ENCODE assay signal across 8 cellular contexts in genomic region chr3:121834734-121835709, GRCh38. TPM values are rescaled to one million over a fixed set of nuclear protein-coding genes. Genes with fewer than 3 reads are reported as not detected.
DNase-seq lines count a peak whose midpoint lies in the region; ATAC-seq and TF ChIP-seq lines count a peak whose summit lies in the region.

TSS of gene EAF2 (plus strand) at chr3:121835209. CDS start at chr3:121835286, 77 bp downstream.
TSS of gene IQCB1 (minus strand) at chr3:121835060. CDS start at chr3:121828960, 6,100 bp downstream.

- peaks cover 0 to 16% (median 3%) of the 10 kb centered on the region in 4 donors for H3K4me1 ChIP-seq in liver (ENCODE audit: control insufficient read depth in 4 of 4, insufficient read depth in 4 of 4, low read length in 3 of 4)

- peak within 1 kb of the TSS; percentile 96 to 97 for H3K4me3 Mint-ChIP-seq in CD14-positive monocyte

- peaks cover 0 to 5% (median 0%) of the 10 kb centered on the region in 4 donors for H3K36me3 ChIP-seq in liver (ENCODE audit: control insufficient read depth in 4 of 4, insufficient read depth in 3 of 4, low read depth in 1 of 4, low read length in 3 of 4)

- peak within 1 kb of the TSS; percentile 88 to 97 (median 94) for H3K27ac Mint-ChIP-seq in CD14-positive monocyte

- TF ChIP-seq CTCF in CD14-positive monocyte (IDR thresholded peaks at IDR 0.05) (no peak), liver (IDR thresholded peaks at IDR 0.05; ENCODE audit: low read depth, low read length, missing input control) (no peak)

- peaks cover 0 to 4% (median 2%) of the 10 kb centered on the region in 7 donors for H3K9me3 Mint-ChIP-seq in CD14-positive monocyte

- peak within 1 kb of the TSS; percentile 70 to 92 for H3K9ac ChIP-seq in liver (ENCODE audit: low read depth in 1 of 2, low read length in 2 of 2)

- ATAC-seq in GM19395 (IDR thresholded peaks at IDR 0.05; ENCODE audit: unreplicated experiment) (peak; percentile 97), HG03565 (IDR thresholded peaks at IDR 0.05; ENCODE audit: unreplicated experiment) (peak; percentile 98)

- peaks cover 52% of the 10 kb centered on the region for H3K4me1 Mint-ChIP-seq in CD14-positive monocyte

- WGBS in liver: under 1% methylated on average over 61 of the region's 61 CpGs

- TF ChIP-seq RAD21 in liver (IDR thresholded peaks at IDR 0.05): peak; percentile 22 to 42

- H3K9me3 ChIP-seq in liver (ENCODE audit: control insufficient read depth in 4 of 4, low read length in 3 of 4): no peaks in the 10 kb centered on the region

- H3K4me3 ChIP-seq in liver (ENCODE audit: low read depth in 1 of 3, low read length in 3 of 3): peak within 1 kb of the TSS; percentile 80 to 97 (median 96)

- H3K27me3 Mint-ChIP-seq in CD14-positive monocyte (ENCODE audit: low read depth in 3 of 3): peaks cover 0 to 2% (median 0%) of the 10 kb centered on the region in 3 donors

- H3K36me3 Mint-ChIP-seq in CD14-positive monocyte: peaks cover 15 to 24% of the 10 kb centered on the region in 2 donors

- peak within 1 kb of the TSS; percentile 57 to 70 for H3K27ac ChIP-seq in liver (ENCODE audit: low read depth in 1 of 2, low read length in 2 of 2)

- DNase-seq in CD14-positive monocyte (ENCODE audit: low spot score) (peak; percentile 95), NCI-H774 (lab: John Stamatoyannopoulos, UW) (peak; percentile 87), dermis microvascular lymphatic vessel endothelial cell (ENCODE audit: low read depth in 2 of 2) (peak; percentile 87 to 97)
- peak; percentile 93 for DNase-seq in activated CD4-positive, alpha-beta T cell treated with anti-CD3 and anti-CD28 coated beads, Interleukin-2, amount 50 U/mL, for 4 hours
- peak; percentile 95 for DNase-seq in stimulated activated CD4-positive, alpha-beta T cell treated with anti-CD3 and anti-CD28 coated beads, Interleukin-4, amount 100 ng/mL, for 24 hours

- no peaks in the 10 kb centered on the region for H3K27me3 ChIP-seq in liver (ENCODE audit: control insufficient read depth in 4 of 4, insufficient read depth in 4 of 4, low read length in 3 of 4)

- intact Hi-C loops in CD14-positive monocyte (cut with micrococcal nuclease): loop anchor here (5.0 to 10.0 kb wide), 4 partner anchors 83 to 257 kb away; partner anchors contain the start of genes GOLGB1 (in 1 of the 2) and HCLS1 (in 1 of the 2)

TF ChIP-seq in liver, 16 proteins besides CTCF, POLR2A, EP300 and RAD21:
- TF ChIP-seq ATF3 (IDR thresholded peaks at IDR 0.05) (no peak), HNF4A (conservative IDR thresholded peaks at IDR 0.05) (no peak), HNF4G (IDR thresholded peaks at IDR 0.05) (no peak), MAX (IDR thresholded peaks at IDR 0.05) (peak; percentile 77), TAF1 (conservative IDR thresholded peaks at IDR 0.05) (peak; percentile 88), YY1 (IDR thresholded peaks at IDR 0.05) (peak; percentile 41), REST (IDR thresholded peaks at IDR 0.05) (peak; percentile 85), NR2F2 (IDR thresholded peaks at IDR 0.05) (peak; percentile 24), SP1 (IDR thresholded peaks at IDR 0.05) (peak; percentile 69), JUND (IDR thresholded peaks at IDR 0.05) (no peak), EGR1 (IDR thresholded peaks at IDR 0.05; ENCODE audit: low read depth in 2 of 2) (no peak), FOXA1 (IDR thresholded peaks at IDR 0.05) (no peak), GABPA (IDR thresholded peaks at IDR 0.05 in 1 of 2, conservative IDR thresholded peaks at IDR 0.05 in 1 of 2) (peak in 1 of 2 donors; percentile 66)

RNA-seq across cellular contexts. Expression of gene EAF2, which starts in this region (rescaled TPM):
- polyA plus RNA-seq in CD14-positive monocyte: 10 to 100 TPM; 75.7 to 91.6 TPM
- 0.51 TPM in 2 replicates for total RNA-seq in dermis microvascular lymphatic vessel endothelial cell
- 1 to 10 TPM; 5.7 to 6.6 TPM for total RNA-seq in liver
- 1 to 10 TPM; 1.5 to 4.8 TPM for polyA plus RNA-seq in liver

RNA-seq across cellular contexts. Expression of gene IQCB1, which starts in this region (rescaled TPM):
- 1 to 10 TPM; 6.0 to 7.5 TPM for polyA plus RNA-seq in CD14-positive monocyte
- total RNA-seq in dermis microvascular lymphatic vessel endothelial cell: 5.9 and 7.0 TPM in 2 replicates
- 10 to 100 TPM; 13.1 to 14.0 TPM for total RNA-seq in liver
- 1 to 10 TPM; 2.8 to 5.7 TPM for polyA plus RNA-seq in liver

Comparison
In these comparisons a context has a peak if more than half of its experiments do, and no peak if none do; other contexts are left out.
1. Peak in every context shown above with its lines: DNase-seq, ATAC-seq, H3K4me3 ChIP-seq and H3K27ac ChIP-seq.
2. RNA of gene EAF2 (polyA plus RNA-seq): 75.7 to 91.6 TPM in CD14-positive monocyte; 1.5 to 4.8 TPM in liver; every median in the first group is over 10 times any median in the second.